ENCODE assay signal across 8 cellular contexts in the genomic region with DNA sequence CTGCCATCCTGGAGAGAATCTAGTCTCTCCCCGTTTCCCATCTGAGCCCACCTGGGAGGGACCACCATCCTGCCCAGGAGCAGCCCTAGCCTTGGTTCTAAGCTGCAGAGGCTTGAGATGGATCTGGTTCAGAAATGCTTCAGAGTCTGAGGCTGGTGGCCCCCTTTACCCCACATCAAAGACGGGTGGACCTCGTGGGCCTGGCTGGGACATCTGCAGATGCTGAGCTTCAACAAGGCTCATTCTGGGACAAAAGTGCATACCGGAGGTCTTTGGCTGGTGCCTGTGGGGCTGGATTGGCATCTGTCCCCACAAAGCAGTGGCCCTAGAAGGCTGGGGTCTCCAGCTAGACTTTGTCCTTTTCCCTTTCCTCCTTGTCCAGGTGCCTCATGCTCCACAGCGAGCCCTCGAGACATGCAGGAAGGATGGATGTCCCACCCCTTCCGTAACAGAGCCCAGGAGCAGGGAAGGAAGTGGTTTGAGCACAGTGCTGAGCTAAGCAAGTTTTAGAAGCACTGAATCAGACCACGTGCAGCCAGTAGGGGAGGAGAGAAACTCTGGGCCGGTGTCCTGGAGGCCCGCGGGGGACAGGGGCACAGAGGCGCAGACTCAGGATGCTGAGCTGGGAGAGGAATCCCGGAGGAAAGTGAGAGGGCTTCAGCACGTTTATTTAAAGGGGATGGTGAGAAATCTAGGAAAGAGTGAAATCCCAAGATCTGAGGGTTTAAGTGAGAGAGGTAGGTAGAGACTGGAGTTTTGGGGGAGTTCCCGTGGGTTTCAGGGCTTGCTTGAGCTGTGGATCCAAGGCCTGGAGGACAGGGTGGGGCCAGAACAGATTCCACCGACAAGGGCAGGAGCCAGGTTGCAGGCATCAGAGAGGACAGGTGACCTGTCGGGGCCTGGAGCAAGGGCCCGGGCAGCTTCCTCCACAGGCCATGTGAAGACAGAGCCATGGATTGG. TPM values are rescaled to one million over a fixed set of nuclear protein-coding genes. Genes with fewer than 3 reads are reported as not detected.
DNase-seq lines count a peak whose midpoint lies in the region; ATAC-seq and TF ChIP-seq lines count a peak whose summit lies in the region.

No MANE protein-coding gene starts in this region.

- H3K27me3 Mint-ChIP-seq in glutamatergic neuron (ENCODE audit: unreplicated experiment), result peaks cover 11% of the 10 kb centered on the region

- in situ Hi-C loops in brain microvascular endothelial cell (cut with HindIII; ENCODE audit: low pct_ligation_motif_present, low sequenced_read_pairs), result no loop called here

- peak overlapping the region; percentile 42 for H3K27ac ChIP-seq in BLaER1
- no peak overlapping the region for H3K27ac ChIP-seq in OCI-LY7 (ENCODE audit: low read depth, low read length, poor library complexity, severe bottlenecking)
- H3K27ac ChIP-seq in brain microvascular endothelial cell, result no peak overlapping the region

- no peaks in the 10 kb centered on the region for H4K20me1 ChIP-seq in BLaER1
- H4K20me1 ChIP-seq in OCI-LY7 (ENCODE audit: insufficient read depth, low read length), result no peaks in the 10 kb centered on the region

- H2AFZ ChIP-seq in OCI-LY7 (ENCODE audit: low read length), result peak overlapping the region; percentile 57; the same call in 1 of the 2 replicates

- H3K4me1 Mint-ChIP-seq in glutamatergic neuron (ENCODE audit: low read depth, unreplicated experiment), result peaks cover 3% of the 10 kb centered on the region

- peaks cover 5% of the 10 kb centered on the region for H3K36me3 Mint-ChIP-seq in glutamatergic neuron (ENCODE audit: unreplicated experiment)

- CTCF ChIA-PET in OCI-LY7 (lab: Charles Lee; ENCODE audit: unreplicated experiment), result no interaction called here

- no peaks in the 10 kb centered on the region for H3K9me2 ChIP-seq in OCI-LY7 (ENCODE audit: insufficient read depth, low read length)

- H3K4me2 ChIP-seq in BLaER1 (peak overlapping the region; percentile 82), OCI-LY7 (ENCODE audit: low read length) (peak overlapping the region; percentile 7; the same call in 1 of the 2 replicates)

- intact Hi-C loops in OCI-LY7 (cut with micrococcal nuclease; ENCODE audit: unreplicated experiment), result no loop called here

- peak overlapping the region; percentile 16; the same call in 1 of the 2 replicates for H3K4me3 ChIP-seq in BLaER1
- no peak overlapping the region for H3K4me3 ChIP-seq in OCI-LY7 (ENCODE audit: low read depth, low read length, poor library complexity, severe bottlenecking)
- no peak overlapping the region for H3K4me3 ChIP-seq in brain microvascular endothelial cell (ENCODE audit: low read depth, low read length)

- no peaks in the 10 kb centered on the region for H3K9me3 ChIP-seq in BLaER1
- no peaks in the 10 kb centered on the region for H3K9me3 ChIP-seq in OCI-LY7 (ENCODE audit: low read length)

- H3K9me3 Mint-ChIP-seq in glutamatergic neuron (ENCODE audit: unreplicated experiment), result peaks cover 2% of the 10 kb centered on the region

- H3K9ac ChIP-seq in BLaER1, result no peak overlapping the region

- peak overlapping the region; percentile 38 for H3K4me3 Mint-ChIP-seq in glutamatergic neuron (ENCODE audit: unreplicated experiment)

- DNase-seq in OCI-LY7 (ENCODE audit: low spot score) (peak; percentile 35), glutamatergic neuron (no peak), brain microvascular endothelial cell (no peak)
- DNase-seq in stimulated activated naive CD4-positive, alpha-beta T cell treated with Interleukin-2 at 50 U/mL for 16 hours (lab: John Stamatoyannopoulos, UW), result peak; percentile 46

- H3K27ac Mint-ChIP-seq in glutamatergic neuron (ENCODE audit: unreplicated experiment), result no peak overlapping the region

- H3K79me2 ChIP-seq in OCI-LY7 (ENCODE audit: insufficient read depth, low read depth, low read length), result no peaks in the 10 kb centered on the region

- POLR2A ChIA-PET in OCI-LY7 (lab: Charles Lee), result interaction anchor here (0.9 to 1.2 kb wide), 2 partner anchors 12 to 13 kb away, joined by 3 to 6 read pairs; no protein-coding TSS in a partner anchor

- TF ChIP-seq CTCF in OCI-LY7 (conservative IDR thresholded peaks at IDR 0.05; ENCODE audit: low read length) (no peak), glutamatergic neuron (IDR thresholded peaks at IDR 0.05; ENCODE audit: partially characterized antibody, unreplicated experiment) (no peak), brain microvascular endothelial cell (IDR thresholded peaks at IDR 0.05; ENCODE audit: low read depth, low read length, missing control alignments) (no peak)

- H3K4me1 ChIP-seq in BLaER1 (peaks cover 44% of the 10 kb centered on the region), OCI-LY7 (ENCODE audit: insufficient read depth, low read length, poor library complexity, severe bottlenecking) (peaks cover 26% of the 10 kb centered on the region)

- ATAC-seq in GM19455 (IDR thresholded peaks at IDR 0.05; ENCODE audit: unreplicated experiment) (peak; percentile 40), HG02973 (IDR thresholded peaks at IDR 0.05; ENCODE audit: unreplicated experiment) (no peak), GM18907 (IDR thresholded peaks at IDR 0.05; ENCODE audit: unreplicated experiment) (no peak)

- peaks cover 36% of the 10 kb centered on the region for H3K27me3 ChIP-seq in BLaER1
- H3K27me3 ChIP-seq in brain microvascular endothelial cell (replicated peaks), result peaks cover 19% of the 10 kb centered on the region

- H3K36me3 ChIP-seq in BLaER1 (no peaks in the 10 kb centered on the region), OCI-LY7 (ENCODE audit: insufficient read depth, low read length) (no peaks in the 10 kb centered on the region), brain microvascular endothelial cell (replicated peaks) (no peaks in the 10 kb centered on the region)

- BruUV-seq in OCI-LY7 (replicated peaks; lab: Mats Ljungman, UMichigan), result no TSS peak

RNA-seq across cellular contexts. Expression of a gene that starts 4.6 kb away (rescaled TPM):
- total RNA-seq in OCI-LY7 (2014; rRNA removed; shearing (Covaris generic)), result 3.9 and 8.2 TPM in 2 replicates
- total RNA-seq in OCI-LY7 (2022) (15.8 and 21.9 TPM in 2 replicates), glutamatergic neuron (ENCODE audit: unreplicated experiment) (not detected)

RNA-seq across cellular contexts. Expression of a gene that starts 22.6 kb away (rescaled TPM):
- total RNA-seq in OCI-LY7 (2014; rRNA removed; shearing (Covaris generic)), result 0.90 and 2.3 TPM in 2 replicates
- total RNA-seq in OCI-LY7 (2022) (1.4 TPM in 2 replicates), glutamatergic neuron (ENCODE audit: unreplicated experiment) (2.2 TPM)

Comparison
In these comparisons a context has a peak if more than half of its experiments do, and no peak if none do; other contexts are left out.
1. DNase-seq: peak in OCI-LY7 (single experiment) and stimulated activated naive CD4-positive, alpha-beta T cell treated with Interleukin-2 at 50 U/mL for 16 hours (single experiment); none in glutamatergic neuron (single experiment) and brain microvascular endothelial cell (single experiment).